In the genomic region with DNA sequence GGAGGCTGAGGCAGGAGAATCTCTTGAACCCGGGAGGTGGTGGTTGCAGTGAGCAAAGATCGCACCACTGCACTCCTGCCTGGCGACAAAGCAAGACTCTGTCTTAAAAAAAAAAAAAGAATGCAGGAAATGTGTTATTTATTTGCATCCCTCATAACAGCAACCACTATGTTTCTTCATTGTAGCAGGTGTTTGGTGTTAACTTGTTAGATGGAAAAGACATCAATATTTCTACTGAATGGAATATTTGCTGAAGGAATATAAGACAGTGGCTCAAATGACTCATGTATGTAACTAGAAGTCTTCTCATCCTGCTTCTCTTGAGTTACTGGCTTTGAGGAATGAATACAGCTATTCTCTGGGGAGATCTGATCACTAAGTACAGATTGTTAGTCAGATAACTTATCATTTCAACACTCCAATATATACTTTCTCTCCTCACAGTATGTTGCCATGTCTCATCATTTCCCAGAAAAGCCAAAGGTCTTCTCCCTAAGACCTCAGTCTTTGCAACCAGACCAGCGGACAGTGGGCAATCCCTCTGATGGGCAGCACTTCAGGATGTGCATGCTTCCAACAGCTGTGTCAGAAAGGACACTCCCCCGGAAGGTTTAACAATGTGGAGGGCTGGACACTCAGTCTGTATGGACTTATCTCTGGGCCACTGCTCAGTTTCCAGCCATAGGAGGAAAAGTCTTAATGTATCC, we compare ENCODE assay signal across 9 cellular contexts.
DNase-seq lines count a peak whose midpoint lies in the region; ATAC-seq and TF ChIP-seq lines count a peak whose summit lies in the region.
"Had no signal": no experiment of that assay in that cellular context is flagged by ENCODE, and none has a peak within 500 bp of the region (broad histone marks: within the 10 kb centered on the region; RNA-seq: fewer than 3 reads in every experiment).

No MANE protein-coding gene starts in this region.

- H3K36me3 ChIP-seq in A673 (ENCODE audit: insufficient read depth, low read length, poor library complexity, severe bottlenecking), result no peaks in the 10 kb centered on the region
- H3K36me3 ChIP-seq in GM23248 (ENCODE audit: low read depth), result no peaks in the 10 kb centered on the region
- H3K36me3 ChIP-seq in hepatocyte (replicated peaks; ENCODE audit: insufficient read depth, low read depth), result no peaks in the 10 kb centered on the region

- H3K4me3 ChIP-seq in A673 (ENCODE audit: low read depth, low read length, poor library complexity, severe bottlenecking) (no peak overlapping the region), GM23248 (no peak overlapping the region), hepatocyte (no peak overlapping the region)

- H4K20me1 ChIP-seq in GM23248 (ENCODE audit: insufficient read depth) (no peaks in the 10 kb centered on the region), hepatocyte (ENCODE audit: insufficient read depth, poor library complexity, severe bottlenecking) (no peaks in the 10 kb centered on the region)

- ATAC-seq in HG02840 (IDR thresholded peaks at IDR 0.05; ENCODE audit: low FRiP score, unreplicated experiment) (no peak), GM19351 (IDR thresholded peaks at IDR 0.05; ENCODE audit: unreplicated experiment) (no peak)

- WGBS in GM23248 (ENCODE audit: low coverage in 1 of 2, low lambda C conversion rate in 2 of 2, missing lambda C conversion rate in 2 of 2), 2 experiments, result 88 to 89% methylated on average over 5 of the region's 5 CpGs
- WGBS in hepatocyte (ENCODE audit: low lambda C conversion rate, missing lambda C conversion rate), result 70% methylated on average over 5 of the region's 5 CpGs

- H2AFZ ChIP-seq in GM23248 (no peak overlapping the region), hepatocyte (no peak overlapping the region)

- TF ChIP-seq CTCF in A673 (conservative IDR thresholded peaks at IDR 0.05; ENCODE audit: low read depth, low read length), result no peak
- TF ChIP-seq CTCF in hepatocyte (IDR thresholded peaks at IDR 0.05; ENCODE audit: poor library complexity), result no peak

- peaks cover 13% of the 10 kb centered on the region for H3K4me1 ChIP-seq in A673 (ENCODE audit: insufficient read depth, low read length, poor library complexity, severe bottlenecking)
- H3K4me1 ChIP-seq in GM23248 (ENCODE audit: insufficient read depth), result peaks cover 55% of the 10 kb centered on the region
- H3K4me1 ChIP-seq in hepatocyte (ENCODE audit: insufficient read depth), result peaks cover 24% of the 10 kb centered on the region

- DNase-seq in A673 (ENCODE audit: low spot score), result peak; percentile 38
- peak; percentile 88 for DNase-seq in GM23248
- peak; percentile 38 for DNase-seq in SW480 (ENCODE audit: low spot score)
- DNase-seq in hepatocyte (ENCODE audit: low spot score), result peak; percentile 28
- DNase-seq in amniotic stem cell (lab: John Stamatoyannopoulos, UW), result no peak
- no peak for DNase-seq in DMS 273 treated with DMSO at 0.1 percent for 48 hours (lab: John Stamatoyannopoulos, UW)
- DNase-seq: stimulated activated CD4-positive, alpha-beta T cell treated with anti-CD3 and anti-CD28 coated beads, Interleukin-4, amount 100 ng/mL, for 4 hours had no signal

- intact Hi-C loops in A673 (cut with micrococcal nuclease; ENCODE audit: unreplicated experiment), result loop anchor here (2.0 kb wide), 2 partner anchors 105 to 197 kb away; a partner anchor contains a TSS

- H3K27me3 ChIP-seq in A673 (replicated peaks; ENCODE audit: insufficient read depth, low read depth, low read length, poor library complexity) (no peaks in the 10 kb centered on the region), GM23248 (replicated peaks; ENCODE audit: insufficient read depth) (no peaks in the 10 kb centered on the region), hepatocyte (no peaks in the 10 kb centered on the region)

- POLR2A ChIA-PET in A673 (lab: Charles Lee; ENCODE audit: low non-redundant PET), result no interaction called here

- CTCF ChIA-PET in A673 (lab: Charles Lee), result interaction anchor here (0.6 to 1.7 kb wide), 4 partner anchors 124 to 483 kb away, joined by 3 to 6 read pairs (median 4); no protein-coding TSS in a partner anchor

- H3F3A ChIP-seq in GM23248 (ENCODE audit: insufficient read depth), result peaks cover 32% of the 10 kb centered on the region

- BruUV-seq in A673 (replicated peaks; lab: Mats Ljungman, UMichigan), result no TSS peak

- H3K9me3 ChIP-seq in A673 (ENCODE audit: low read depth, low read length, poor library complexity, severe bottlenecking), result no peaks in the 10 kb centered on the region
- H3K9me3 ChIP-seq in GM23248 (ENCODE audit: low read depth), result no peaks in the 10 kb centered on the region
- H3K9me3 ChIP-seq in hepatocyte (ENCODE audit: low read depth), result no peaks in the 10 kb centered on the region

- in situ Hi-C loops in GM23248 (cut with MboI), result no loop called here

- H3K27ac ChIP-seq in A673 (ENCODE audit: low read depth, low read length, poor library complexity, severe bottlenecking), result no peak overlapping the region
- H3K27ac ChIP-seq in GM23248, result 0 out of 2 replicates have a peak overlapping the region, but pooled peaks have one; percentile 5
- peak overlapping the region; percentile 65 for H3K27ac ChIP-seq in hepatocyte

- no peak overlapping the region for H3K9ac ChIP-seq in GM23248

- H3K9me2 ChIP-seq in GM23248 (ENCODE audit: insufficient read depth) (no peaks in the 10 kb centered on the region), hepatocyte (replicated peaks; ENCODE audit: insufficient read depth) (no peaks in the 10 kb centered on the region)

- no peaks in the 10 kb centered on the region for H3K79me2 ChIP-seq in GM23248 (ENCODE audit: insufficient read depth)
- H3K79me2 ChIP-seq in hepatocyte, result no peaks in the 10 kb centered on the region

- H3K4me2 ChIP-seq in GM23248 (ENCODE audit: unreplicated experiment), result peak overlapping the region; percentile 27
- peak overlapping the region; percentile 56 for H3K4me2 ChIP-seq in hepatocyte

Comparison
In these comparisons a context has a peak if more than half of its experiments do, and no peak if none do; other contexts are left out.
1. DNase-seq: peak in A673 (single experiment), GM23248 (single experiment), SW480 (single experiment) and hepatocyte (single experiment); none in amniotic stem cell (single experiment) and DMS 273 treated with DMSO at 0.1 percent for 48 hours (single experiment).